24 cellular contexts compared by ENCODE assay signal in the genomic region with DNA sequence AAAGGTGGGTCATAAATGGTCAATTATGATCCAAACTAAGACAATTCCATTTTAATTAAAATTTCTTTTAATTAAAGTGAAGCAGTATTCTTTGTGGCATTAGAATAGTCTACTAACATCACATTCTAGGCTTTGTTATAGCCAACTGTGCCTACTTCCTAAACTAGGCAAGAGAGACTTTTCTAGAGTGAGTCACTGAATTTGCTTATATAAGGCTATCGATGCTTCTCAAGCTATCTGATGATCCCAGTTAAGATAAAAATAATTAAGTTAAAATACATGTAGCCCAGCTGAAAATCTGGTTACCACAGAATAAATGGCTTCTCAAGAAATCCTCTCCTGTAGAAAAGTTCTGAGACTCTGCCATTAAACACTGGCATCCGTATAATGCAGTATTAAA.
"Had no signal": no experiment of that assay in that cellular context is flagged by ENCODE, and none has a peak within 500 bp of the region (broad histone marks: within the 10 kb centered on the region; RNA-seq: fewer than 3 reads in every experiment).

No MANE protein-coding gene starts in this region.

- H3K4me3 Mint-ChIP-seq: activated B cell treated with CpG ODN at 0.5 μM for 24 hours; activated CD4-positive, alpha-beta memory T cell treated with anti-CD3 and anti-CD28 coated beads, Interleukin-2, amount 10 ng/mL, durations not matched to agents 7 days and 5 days; activated CD4-positive, alpha-beta T cell treated with anti-CD3 and anti-CD28 coated beads, Interleukin-2, amount 10 ng/mL, durations not matched to agents 24 days and 14 days; activated naive CD4-positive, alpha-beta T cell treated with anti-CD3 and anti-CD28 coated beads for 36 hours; activated naive CD8-positive, alpha-beta T cell; activated T-helper 17 cell treated with anti-CD3 and anti-CD28 coated beads, Interleukin-2, amount 50 U/mL, for 72 hours; T-helper 17 cell had no signal

- H3K9me3 Mint-ChIP-seq: activated B cell treated with CpG ODN at 0.5 μM for 24 hours; activated CD4-positive, alpha-beta memory T cell treated with anti-CD3 and anti-CD28 coated beads, Interleukin-2, amount 10 ng/mL, durations not matched to agents 7 days and 5 days; activated CD4-positive, alpha-beta T cell treated with anti-CD3 and anti-CD28 coated beads, Interleukin-2, amount 10 ng/mL, durations not matched to agents 24 days and 14 days; activated naive CD4-positive, alpha-beta T cell treated with anti-CD3 and anti-CD28 coated beads for 36 hours; activated T-helper 17 cell treated with anti-CD3 and anti-CD28 coated beads, Interleukin-2, amount 50 U/mL, for 72 hours had no signal

- H3K4me3 ChIP-seq: cardiac muscle cell, SJSA1 had no signal

- H3K27ac ChIP-seq: brain microvascular endothelial cell, cardiac muscle cell, SJSA1 had no signal

- H3K27me3 Mint-ChIP-seq: activated B cell treated with CpG ODN at 0.5 μM for 24 hours; activated CD4-positive, alpha-beta memory T cell treated with anti-CD3 and anti-CD28 coated beads, Interleukin-2, amount 10 ng/mL, durations not matched to agents 7 days and 5 days; activated CD4-positive, alpha-beta T cell treated with anti-CD3 and anti-CD28 coated beads, Interleukin-2, amount 10 ng/mL, durations not matched to agents 24 days and 14 days; activated naive CD8-positive, alpha-beta T cell; activated T-helper 17 cell treated with anti-CD3 and anti-CD28 coated beads, Interleukin-2, amount 50 U/mL, for 72 hours; T-helper 17 cell had no signal

- H3K9me3 ChIP-seq: SJSA1 had no signal

- H3K27ac Mint-ChIP-seq: activated B cell treated with CpG ODN at 0.5 μM for 24 hours; activated CD4-positive, alpha-beta memory T cell treated with anti-CD3 and anti-CD28 coated beads, Interleukin-2, amount 10 ng/mL, durations not matched to agents 7 days and 5 days; activated CD4-positive, alpha-beta T cell treated with anti-CD3 and anti-CD28 coated beads, Interleukin-2, amount 10 ng/mL, durations not matched to agents 24 days and 14 days; activated naive CD4-positive, alpha-beta T cell treated with anti-CD3 and anti-CD28 coated beads for 36 hours; activated naive CD8-positive, alpha-beta T cell; activated T-helper 17 cell treated with anti-CD3 and anti-CD28 coated beads, Interleukin-2, amount 50 U/mL, for 72 hours; T-helper 17 cell had no signal

- H3K27me3 ChIP-seq: brain microvascular endothelial cell, cardiac muscle cell, SJSA1 had no signal

- DNase-seq: activated B cell treated with CpG ODN at 0.5 μM for 24 hours; activated CD4-positive, alpha-beta memory T cell treated with anti-CD3 and anti-CD28 coated beads, Interleukin-2, amount 10 ng/mL, durations not matched to agents 7 days and 5 days; activated CD4-positive, alpha-beta T cell treated with anti-CD3 and anti-CD28 coated beads for 1 hour; activated CD4-positive, alpha-beta T cell treated with anti-CD3 and anti-CD28 coated beads, Interleukin-2, amount 10 ng/mL, durations not matched to agents 24 days and 14 days; activated gamma-delta T cell; activated naive CD4-positive, alpha-beta T cell treated with anti-CD3 and anti-CD28 coated beads for 36 hours; activated T-cell treated with anti-CD3 and anti-CD28 coated beads for 4 hours; activated T-cell treated with anti-CD3 and anti-CD28 coated beads, Interleukin-2, amount 50 U/mL, for 48 hours; amygdala; brain microvascular endothelial cell; Kasumi-1; KBM-7; NCI-H1048; NCI-H1417 treated with DMSO at 0.1 percent for 48 hours; NCI-H1694; NCI-H2029 treated with DMSO at 0.1 percent for 48 hours; NCI-H524; SHP77; T-helper 17 cell; T1000 had no signal
